ENCODE assay signal across 26 cellular contexts in the genomic region with DNA sequence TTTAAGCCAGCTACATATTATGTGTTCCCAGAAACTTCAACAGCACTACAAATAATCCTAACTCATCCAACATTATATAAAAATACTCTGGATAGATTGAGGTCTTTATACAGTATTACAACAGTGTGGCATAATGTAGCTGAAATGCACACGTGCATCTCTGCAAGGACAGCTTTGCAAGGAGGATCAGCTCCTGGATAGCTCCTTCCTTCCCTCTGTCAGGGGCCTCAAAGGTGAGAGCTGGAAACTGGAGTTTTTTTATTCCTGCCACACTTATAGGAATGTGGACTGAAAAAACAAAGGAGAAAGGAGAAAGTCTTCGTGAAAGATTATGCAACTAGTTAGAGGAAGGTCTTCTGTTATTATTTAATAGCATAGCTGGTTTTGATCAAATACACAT. TPM values are rescaled to one million over a fixed set of nuclear protein-coding genes. Genes with fewer than 3 reads are reported as not detected.
"Had no signal": no experiment of that assay in that cellular context is flagged by ENCODE, and none has a peak within 500 bp of the region (broad histone marks: within the 10 kb centered on the region; RNA-seq: fewer than 3 reads in every experiment).

No MANE protein-coding gene starts in this region.

- H3K4me1 ChIP-seq: SJSA1 had no signal

- DNase-seq: KBM-7, MV-4-11, NCI-H1092, NCI-H1105 treated with DMSO at 0.1 percent for 48 hours, NCI-H1417 treated with DMSO at 0.1 percent for 48 hours, NCI-H146, NCI-H187, NCI-H2029, NCI-H2081 treated with DMSO at 0.1 percent for 48 hours, NCI-H2171, NCI-H226, NCI-H446, NCI-H510A, NCI-H524 treated with DMSO at 0.1 percent for 48 hours, NCI-H69, NCI-H774, Right ventricle myocardium superior, RPMI8226, SIG-M5 had no signal

- H3K9me3 ChIP-seq: SJSA1 had no signal

- H3K4me3 ChIP-seq: SJSA1, SK-N-MC had no signal

- H3K27me3 ChIP-seq: SJSA1 had no signal

- H3K36me3 ChIP-seq: SJSA1 had no signal

- FAIRE-seq: RCC 7860 had no signal

- H3K27ac ChIP-seq: SJSA1, SK-N-MC had no signal

RNA-seq across cellular contexts. Expression of gene PLG, which starts 53.1 kb away (rescaled TPM):
- total RNA-seq: HT1080, LHCN-M2, MCF 10A, SJSA1 had no signal
- polyA plus RNA-seq: IgD-negative memory B cell had no signal
